Comparison of ENCODE assay signal across 8 cellular contexts in genomic region chr1:235367000-235367908, GRCh38. TPM values are rescaled to one million over a fixed set of nuclear protein-coding genes. Genes with fewer than 3 reads are reported as not detected.
DNase-seq lines count a peak whose midpoint lies in the region; ATAC-seq and TF ChIP-seq lines count a peak whose summit lies in the region.

A gene with protein sequence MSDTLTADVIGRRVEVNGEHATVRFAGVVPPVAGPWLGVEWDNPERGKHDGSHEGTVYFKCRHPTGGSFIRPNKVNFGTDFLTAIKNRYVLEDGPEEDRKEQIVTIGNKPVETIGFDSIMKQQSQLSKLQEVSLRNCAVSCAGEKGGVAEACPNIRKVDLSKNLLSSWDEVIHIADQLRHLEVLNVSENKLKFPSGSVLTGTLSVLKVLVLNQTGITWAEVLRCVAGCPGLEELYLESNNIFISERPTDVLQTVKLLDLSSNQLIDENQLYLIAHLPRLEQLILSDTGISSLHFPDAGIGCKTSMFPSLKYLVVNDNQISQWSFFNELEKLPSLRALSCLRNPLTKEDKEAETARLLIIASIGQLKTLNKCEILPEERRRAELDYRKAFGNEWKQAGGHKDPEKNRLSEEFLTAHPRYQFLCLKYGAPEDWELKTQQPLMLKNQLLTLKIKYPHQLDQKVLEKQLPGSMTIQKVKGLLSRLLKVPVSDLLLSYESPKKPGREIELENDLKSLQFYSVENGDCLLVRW (plus strand): TSS chr1:235367427. CDS start chr1:235380050, 12,623 bp downstream.

- H3K4me3 Mint-ChIP-seq in T-helper 17 cell: peak within 1 kb of the TSS; percentile 97

- in situ Hi-C loops in GM13977 (cut with MboI; ENCODE audit: low pct_unique_long_range_greater_than_20kb, low sequenced_read_pairs, unreplicated experiment): no loop called here

- no peaks in the 10 kb centered on the region for H3K36me3 Mint-ChIP-seq in T-helper 17 cell (ENCODE audit: low read depth)

- no peaks in the 10 kb centered on the region for H3K27me3 ChIP-seq in upper lobe of right lung

- ATAC-seq in HG02870 (IDR thresholded peaks at IDR 0.05; ENCODE audit: unreplicated experiment) (peak; percentile 100), T-helper 17 cell (peak; percentile 99), left cardiac atrium (peak; percentile 100), upper lobe of right lung (peak; percentile 100)

- H3K27ac ChIP-seq in upper lobe of right lung: peak within 1 kb of the TSS; percentile 88

- peak within 1 kb of the TSS; percentile 95 for H3K4me3 ChIP-seq in upper lobe of right lung

- H3K4me1 ChIP-seq in upper lobe of right lung: peaks cover 6% of the 10 kb centered on the region

- H3K36me3 ChIP-seq in upper lobe of right lung: no peaks in the 10 kb centered on the region

- DNase-seq in GM13977 (ENCODE audit: low spot score) (peak; percentile 95), NCI-H146 treated with DMSO at 0.1 percent for 48 hours (lab: John Stamatoyannopoulos, UW; ENCODE audit: unreplicated experiment) (peak; percentile 96), T-helper 17 cell (peak; percentile 59 to 72 (median 67)), amygdala (lab: John Stamatoyannopoulos, UW) (peak; percentile 8 to 97 (median 90)), left cardiac atrium (peak; percentile 98), posterior vena cava (ENCODE audit: low spot score) (peak; percentile 99), upper lobe of right lung (peak; percentile 99)

- intact Hi-C loops in left cardiac atrium (cut with DNase I) (no loop called here), posterior vena cava (cut with DNase I) (no loop called here), upper lobe of right lung (cut with DNase I) (no loop called here)

- H3K27me3 Mint-ChIP-seq in T-helper 17 cell: no peaks in the 10 kb centered on the region

- peak within 1 kb of the TSS; percentile 93 for H3K27ac Mint-ChIP-seq in T-helper 17 cell

- H3K4me1 Mint-ChIP-seq in T-helper 17 cell: peaks cover 23% of the 10 kb centered on the region

- H3K9me3 ChIP-seq in T-helper 17 cell (ENCODE audit: control insufficient read depth, low read length, poor library complexity, severe bottlenecking) (no peaks in the 10 kb centered on the region), upper lobe of right lung (no peaks in the 10 kb centered on the region)

- TF ChIP-seq CTCF in GM13977 (IDR thresholded peaks at IDR 0.05; ENCODE audit: extremely low read depth, insufficient read depth, missing control alignments) (no peak), upper lobe of right lung (IDR thresholded peaks at IDR 0.05) (peak; percentile 24)

RNA-seq across cellular contexts. Expression of the gene that starts here (rescaled TPM):
- 10 to 100 TPM; 14.6 to 18.3 TPM for total RNA-seq in T-helper 17 cell
- 10 to 100 TPM; 10.8 to 13.6 TPM for total RNA-seq in left cardiac atrium
- total RNA-seq in posterior vena cava: 10 to 100 TPM; 22.2 to 25.2 TPM
- 27.2 TPM for total RNA-seq in upper lobe of right lung

Comparison
In these comparisons a context has a peak if more than half of its experiments do, and no peak if none do; other contexts are left out.
1. Peak in every context shown above with its lines: DNase-seq, ATAC-seq, H3K4me3 ChIP-seq and H3K27ac ChIP-seq.